Comparison of ENCODE assay signal across 12 cellular contexts in the genomic region with DNA sequence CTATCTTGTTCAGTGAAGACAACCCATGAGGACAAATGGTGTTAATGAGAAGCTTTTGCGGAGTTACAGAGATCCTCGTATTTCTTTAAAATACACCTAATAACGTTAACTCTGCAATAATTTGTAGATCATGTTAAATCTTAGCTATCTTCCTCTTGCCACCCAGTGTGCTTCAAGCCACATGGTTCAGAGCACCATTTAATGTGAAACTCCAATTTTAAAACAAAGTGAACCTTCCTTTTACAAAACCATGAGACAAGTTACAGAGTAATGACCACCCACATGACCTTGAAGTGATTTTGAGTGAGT. TPM values are rescaled to one million over a fixed set of nuclear protein-coding genes. Genes with fewer than 3 reads are reported as not detected.
A peak's percentile ranks its signal among the peaks of the same experiment; 100 is the strongest.
DNase-seq lines count a peak whose midpoint lies in the region; ATAC-seq, FAIRE-seq and TF ChIP-seq lines count a peak whose summit lies in the region.
"Had no signal": no experiment of that assay in that cellular context is flagged by ENCODE, and none has a peak within 500 bp of the region (broad histone marks: within the 10 kb centered on the region; RNA-seq: fewer than 3 reads in every experiment).

No MANE protein-coding gene starts in this region.

- H3K4me3 ChIP-seq in CD4-positive, CD25-positive, alpha-beta regulatory T cell (ENCODE audit: low read depth, low read length), result peak overlapping the region; percentile 47
- H3K4me3 ChIP-seq in astrocyte (ENCODE audit: insufficient read depth, low read depth, low read length), result no peak overlapping the region

- H3K4me3 Mint-ChIP-seq in CD4-positive, CD25-positive, alpha-beta regulatory T cell, result no peak overlapping the region
- H3K4me3 Mint-ChIP-seq in astrocyte (ENCODE audit: unreplicated experiment), result no peak overlapping the region
- H3K4me3 Mint-ChIP-seq in naive thymus-derived CD8-positive, alpha-beta T cell, result peak overlapping the region in 1 of 10 donors; percentile 28
- H3K4me3 Mint-ChIP-seq: activated CD4-positive, alpha-beta memory T cell treated with anti-CD3 and anti-CD28 coated beads for 36 hours had no signal

- no peak overlapping the region for H3K27ac ChIP-seq in CD4-positive, CD25-positive, alpha-beta regulatory T cell (ENCODE audit: insufficient read depth, low read length, poor library complexity, severe bottlenecking)
- H3K27ac ChIP-seq in astrocyte (ENCODE audit: low read depth, low read length), result no peak overlapping the region
- H3K27ac ChIP-seq: epithelial cell of prostate had no signal

- FAIRE-seq in astrocyte (lab: Jason Lieb, UNC), result no peak

- no peak overlapping the region for H3K9ac ChIP-seq in astrocyte (ENCODE audit: low read length)

- no peak for TF ChIP-seq CTCF in astrocyte (IDR thresholded peaks at IDR 0.05; ENCODE audit: insufficient read depth, low read depth, low read length)

- peaks cover 0 to 4% (median 0%) of the 10 kb centered on the region in 7 donors for H3K9me3 Mint-ChIP-seq in CD4-positive, CD25-positive, alpha-beta regulatory T cell
- H3K9me3 Mint-ChIP-seq in astrocyte (ENCODE audit: unreplicated experiment), result peaks cover 2% of the 10 kb centered on the region
- H3K9me3 Mint-ChIP-seq in naive thymus-derived CD8-positive, alpha-beta T cell, result peaks cover 0 to 5% (median 0%) of the 10 kb centered on the region in 9 donors

- no peaks in the 10 kb centered on the region for H3K36me3 Mint-ChIP-seq in CD4-positive, CD25-positive, alpha-beta regulatory T cell
- no peaks in the 10 kb centered on the region for H3K36me3 Mint-ChIP-seq in astrocyte (ENCODE audit: low read depth, unreplicated experiment)
- no peaks in the 10 kb centered on the region for H3K36me3 Mint-ChIP-seq in naive thymus-derived CD8-positive, alpha-beta T cell
- H3K36me3 Mint-ChIP-seq: activated CD4-positive, alpha-beta memory T cell treated with anti-CD3 and anti-CD28 coated beads for 36 hours had no signal

- no peaks in the 10 kb centered on the region for H4K20me1 ChIP-seq in astrocyte (ENCODE audit: insufficient read depth, low read length)

- peaks cover 13% of the 10 kb centered on the region for H3K27me3 ChIP-seq in CD4-positive, CD25-positive, alpha-beta regulatory T cell (ENCODE audit: control insufficient read depth, insufficient read depth, low read length)
- H3K27me3 ChIP-seq in astrocyte (ENCODE audit: insufficient read depth, low read length), result peaks cover 12% of the 10 kb centered on the region

- peaks cover 46% of the 10 kb centered on the region for H3K27me3 Mint-ChIP-seq in CD4-positive, CD25-positive, alpha-beta regulatory T cell
- H3K27me3 Mint-ChIP-seq in astrocyte (ENCODE audit: low read depth, unreplicated experiment), result no peaks in the 10 kb centered on the region
- H3K27me3 Mint-ChIP-seq in naive thymus-derived CD8-positive, alpha-beta T cell, result peaks cover 0 to 24% (median 7%) of the 10 kb centered on the region in 5 donors

- H2AFZ ChIP-seq in astrocyte (ENCODE audit: low read depth, low read length), result peak overlapping the region; percentile 53

- H3K4me1 Mint-ChIP-seq in CD4-positive, CD25-positive, alpha-beta regulatory T cell, result peaks cover 5 to 10% (median 8%) of the 10 kb centered on the region in 4 donors
- H3K4me1 Mint-ChIP-seq in astrocyte (ENCODE audit: low read depth, unreplicated experiment), result no peaks in the 10 kb centered on the region
- peaks cover 5 to 10% (median 7%) of the 10 kb centered on the region in 4 donors for H3K4me1 Mint-ChIP-seq in naive thymus-derived CD8-positive, alpha-beta T cell

- DNase-seq in CD4-positive, CD25-positive, alpha-beta regulatory T cell, result no peak
- DNase-seq in astrocyte (ENCODE audit: low read depth) (no peak), erythroblast (lab: John Stamatoyannopoulos, UW) (no peak)
- DNase-seq in naive thymus-derived CD8-positive, alpha-beta T cell, result no peak
- no peak for DNase-seq in central memory CD4-positive, alpha-beta T cell
- no peak for DNase-seq in activated naive CD4-positive, alpha-beta T cell treated with anti-CD3 and anti-CD28 coated beads, Interleukin-2, amount 50 U/mL, for 16 hours

- no peak for ATAC-seq in CD4-positive, CD25-positive, alpha-beta regulatory T cell (ENCODE audit: low read depth in 2 of 2)
- ATAC-seq in HG03378 (IDR thresholded peaks at IDR 0.05; ENCODE audit: unreplicated experiment) (peak; percentile 14), HG02759 (IDR thresholded peaks at IDR 0.05; ENCODE audit: unreplicated experiment) (no peak)
- ATAC-seq in naive thymus-derived CD8-positive, alpha-beta T cell, result peak; percentile 27 to 31

- H3K9me3 ChIP-seq in CD4-positive, CD25-positive, alpha-beta regulatory T cell (ENCODE audit: control insufficient read depth in 2 of 2, low read length in 2 of 2), result no peaks in the 10 kb centered on the region
- H3K9me3 ChIP-seq in astrocyte (ENCODE audit: insufficient read depth, low read depth, low read length), result no peaks in the 10 kb centered on the region

- H3K36me3 ChIP-seq in CD4-positive, CD25-positive, alpha-beta regulatory T cell (ENCODE audit: control insufficient read depth, insufficient read depth, low read length), result no peaks in the 10 kb centered on the region
- H3K36me3 ChIP-seq in astrocyte (ENCODE audit: insufficient read depth, low read length), result no peaks in the 10 kb centered on the region

- H3K4me2 ChIP-seq in astrocyte (ENCODE audit: low read length), result peak overlapping the region; percentile 51

- no peaks in the 10 kb centered on the region for H3K79me2 ChIP-seq in astrocyte (ENCODE audit: insufficient read depth, low read length)

- H3K27ac Mint-ChIP-seq in CD4-positive, CD25-positive, alpha-beta regulatory T cell, result no peak overlapping the region
- H3K27ac Mint-ChIP-seq in astrocyte (ENCODE audit: unreplicated experiment), result no peak overlapping the region
- H3K27ac Mint-ChIP-seq in naive thymus-derived CD8-positive, alpha-beta T cell, result no peak overlapping the region
- H3K27ac Mint-ChIP-seq: stimulated activated naive CD8-positive, alpha-beta T cell treated with anti-CD3 and anti-CD28 coated beads, Interleukin-15, Interleukin-2, amounts not matched to agents 100 ng/mL and 50 ng/mL, for 24 hours had no signal

- peaks cover 6% of the 10 kb centered on the region for H3K4me1 ChIP-seq in CD4-positive, CD25-positive, alpha-beta regulatory T cell (ENCODE audit: control insufficient read depth, insufficient read depth, low read length, poor library complexity, severe bottlenecking)
- H3K4me1 ChIP-seq in astrocyte (ENCODE audit: insufficient read depth, low read length), result no peaks in the 10 kb centered on the region

- POLR2A ChIA-PET in naive thymus-derived CD8-positive, alpha-beta T cell (lab: Charles Lee), result no interaction called here

- no peak for TF ChIP-seq POLR2A in erythroblast (IDR thresholded peaks at IDR 0.05; ENCODE audit: low read length)

RNA-seq across cellular contexts. Expression of a gene that starts 1.7 kb away (rescaled TPM):
- total RNA-seq in CD4-positive, CD25-positive, alpha-beta regulatory T cell, result not detected
- polyA plus RNA-seq in CD4-positive, CD25-positive, alpha-beta regulatory T cell, result under 1 TPM in 2 of 4 donors, not detected in 2; 0.31 to 0.44 TPM
- 0.27 TPM in 1 of 2 replicates, not detected in the other for total RNA-seq in astrocyte
- not detected for total RNA-seq in naive thymus-derived CD8-positive, alpha-beta T cell
- under 1 TPM in 2 of 3 donors, not detected in 1; 0.24 to 0.67 TPM for polyA plus RNA-seq in naive thymus-derived CD8-positive, alpha-beta T cell
- total RNA-seq: activated CD4-positive, alpha-beta memory T cell treated with anti-CD3 and anti-CD28 coated beads for 36 hours; pulmonary artery endothelial cell had no signal

RNA-seq across cellular contexts. Expression of a gene that starts 13.2 kb away (rescaled TPM):
- total RNA-seq in CD4-positive, CD25-positive, alpha-beta regulatory T cell, result 5.6 TPM
- polyA plus RNA-seq in CD4-positive, CD25-positive, alpha-beta regulatory T cell, result 10 to 100 TPM in 2 of 4 donors, 1 to 10 TPM in 2; 7.4 to 34.3 (median 18.9) TPM
- 1.6 and 6.2 TPM in 2 replicates for total RNA-seq in astrocyte
- 1 to 10 TPM; 6.2 to 8.2 TPM for total RNA-seq in naive thymus-derived CD8-positive, alpha-beta T cell
- 10 to 100 TPM in 2 of 3 donors, 1 to 10 TPM in 1; 9.8 to 30.2 (median 28.3) TPM for polyA plus RNA-seq in naive thymus-derived CD8-positive, alpha-beta T cell

Comparison
In these comparisons a context has a peak if more than half of its experiments do, and no peak if none do; other contexts are left out.
1. ATAC-seq: peak in HG03378 (single experiment) and naive thymus-derived CD8-positive, alpha-beta T cell (2 of 2); none in CD4-positive, CD25-positive, alpha-beta regulatory T cell (0 of 2) and HG02759 (single experiment).